ENCODE assay signal across 8 cellular contexts in the genomic region with DNA sequence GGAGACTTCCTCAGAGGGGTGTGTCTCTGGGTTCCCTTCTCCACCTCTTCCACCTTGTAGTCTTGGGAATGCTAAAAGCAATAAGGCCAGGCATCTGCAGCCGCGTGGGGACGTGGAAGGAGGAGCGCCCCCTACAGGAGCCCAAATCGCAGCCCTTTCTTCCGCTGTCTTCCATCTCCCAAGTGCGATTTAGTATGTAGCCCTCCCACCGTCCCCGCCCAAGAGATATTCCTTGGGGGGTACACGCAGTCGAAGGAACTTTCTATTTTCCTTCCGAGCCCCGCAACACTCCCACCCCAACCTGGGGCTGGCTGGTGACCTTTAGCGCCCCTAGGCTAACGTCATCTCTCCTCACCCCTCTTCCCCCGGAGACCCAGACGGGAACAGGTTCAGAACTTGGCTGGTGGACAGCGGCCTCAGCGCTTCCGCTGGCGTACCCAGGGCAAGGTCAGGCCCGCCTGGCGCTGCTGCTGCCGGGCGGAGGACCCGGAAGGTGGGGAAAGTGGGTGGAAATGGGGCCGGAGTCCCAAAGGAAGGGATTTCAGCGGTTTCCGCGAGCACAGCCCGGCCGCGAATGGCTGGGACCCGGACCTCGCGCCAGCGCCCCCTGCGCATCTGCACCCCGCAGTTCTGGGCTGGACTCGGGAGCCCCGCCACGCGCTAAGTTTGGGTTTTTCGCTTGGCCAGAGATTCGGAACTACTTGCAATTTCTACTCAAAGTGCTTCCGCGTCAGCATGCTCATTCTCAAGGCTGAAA. TPM values are rescaled to one million over a fixed set of nuclear protein-coding genes. Genes with fewer than 3 reads are reported as not detected.
DNase-seq lines count a peak whose midpoint lies in the region; ATAC-seq and TF ChIP-seq lines count a peak whose summit lies in the region.

No MANE protein-coding gene starts in this region.

- no peaks in the 10 kb centered on the region for H3K79me2 ChIP-seq in DND-41 (ENCODE audit: insufficient read depth, low read length)

- H3K4me1 Mint-ChIP-seq in IgD-negative memory B cell: peaks cover 6 to 24% (median 17%) of the 10 kb centered on the region in 3 donors

- H2AFZ ChIP-seq in DND-41 (ENCODE audit: low read depth, low read length): no peak overlapping the region

- H3K4me3 Mint-ChIP-seq in IgD-negative memory B cell: peak overlapping the region; percentile 79 to 92 (median 84)

- H3K27me3 Mint-ChIP-seq in IgD-negative memory B cell: peaks cover 50% of the 10 kb centered on the region

- H3K36me3 ChIP-seq in DND-41 (ENCODE audit: insufficient read depth, low read length) (no peaks in the 10 kb centered on the region), SJCRH30 (no peaks in the 10 kb centered on the region)

- H3K4me1 ChIP-seq in DND-41 (ENCODE audit: insufficient read depth, low read length) (peaks cover 10% of the 10 kb centered on the region; the same call in 1 of the 2 replicates), SJCRH30 (peaks cover 5% of the 10 kb centered on the region)

- H3K9ac ChIP-seq in DND-41 (ENCODE audit: low read depth, low read length): no peak overlapping the region

- peaks cover 6% of the 10 kb centered on the region for H3K9me3 ChIP-seq in DND-41 (ENCODE audit: insufficient read depth, low read length, severe bottlenecking)
- no peaks in the 10 kb centered on the region for H3K9me3 ChIP-seq in SJCRH30 (replicated peaks)

- H3K36me3 Mint-ChIP-seq in IgD-negative memory B cell: no peaks in the 10 kb centered on the region

- H3K4me3 ChIP-seq in DND-41 (ENCODE audit: low read depth in 1 of 2, low read length in 2 of 2): no peak overlapping the region
- peak overlapping the region; percentile 57 for H3K4me3 ChIP-seq in SJCRH30
- peak overlapping the region; percentile 84 for H3K4me3 ChIP-seq in coronary artery

- no peaks in the 10 kb centered on the region for H4K20me1 ChIP-seq in DND-41 (ENCODE audit: insufficient read depth, low read length)

- H3K27ac Mint-ChIP-seq in IgD-negative memory B cell: peak overlapping the region in 2 of 3 donors; percentile 67 to 77

- H3K4me2 ChIP-seq in DND-41 (ENCODE audit: insufficient read depth, low read length): no peak overlapping the region

- DNase-seq in DND-41 (no peak), SJCRH30 (peak; percentile 81 to 82), coronary artery (ENCODE audit: low spot score) (no peak), left colon (peak; percentile 66 to 79)
- DNase-seq in stimulated activated CD4-positive, alpha-beta T cell treated with anti-CD3 and anti-CD28 coated beads, Interleukin-2, amount 100 ng/mL, for 24 hours: peak; percentile 34 to 60

- TF ChIP-seq CTCF in DND-41 (IDR thresholded peaks at IDR 0.05; ENCODE audit: borderline replicate concordance, extremely low read depth, low read length, poor library complexity, severe bottlenecking) (peak; percentile 20), coronary artery (IDR thresholded peaks at IDR 0.05) (no peak)

- peaks cover 0 to 7% (median 0%) of the 10 kb centered on the region in 3 donors for H3K9me3 Mint-ChIP-seq in IgD-negative memory B cell

- intact Hi-C loops in left colon (cut with DNase I, micrococcal nuclease): no loop called here

- H3K27ac ChIP-seq in DND-41 (ENCODE audit: low read length) (no peak overlapping the region), SJCRH30 (peak overlapping the region; percentile 49), coronary artery (peak overlapping the region in 1 of 2 donors; percentile 31)

- ATAC-seq in DND-41 (ENCODE audit: insufficient read depth, low read depth): no peak
- ATAC-seq in GM21390 (IDR thresholded peaks at IDR 0.05; ENCODE audit: unreplicated experiment): peak; percentile 50
- peak; percentile 91 for ATAC-seq in left colon
- no peak for ATAC-seq in GM19328 (IDR thresholded peaks at IDR 0.05; ENCODE audit: unreplicated experiment)

- H3K27me3 ChIP-seq in DND-41 (ENCODE audit: insufficient read depth, low read length, poor library complexity) (no peaks in the 10 kb centered on the region), SJCRH30 (no peaks in the 10 kb centered on the region)

RNA-seq across cellular contexts. Expression of a gene that starts 2.1 kb away (rescaled TPM):
- polyA plus RNA-seq in IgD-negative memory B cell: not detected
- 2.2 and 2.3 TPM in 2 replicates for total RNA-seq in SJCRH30 (2014; rRNA removed; shearing (Covaris generic))
- total RNA-seq in left colon: under 1 TPM in 1 of 2 donors, not detected in 1; 0.12 TPM

Comparison
In these comparisons a context has a peak if more than half of its experiments do, and no peak if none do; other contexts are left out.
1. ATAC-seq: peak in GM21390 (single experiment) and left colon (single experiment); none in DND-41 (single experiment) and GM19328 (single experiment).
2. DNase-seq: peak in SJCRH30 (2 of 2), left colon (2 of 2) and stimulated activated CD4-positive, alpha-beta T cell treated with anti-CD3 and anti-CD28 coated beads, Interleukin-2, amount 100 ng/mL, for 24 hours (2 of 2); none in DND-41 (single experiment) and coronary artery (single experiment).
3. H3K4me3 ChIP-seq: peak in SJCRH30 (single experiment) and coronary artery (single experiment); none in DND-41 (0 of 2).